ENCODE assay signal across 19 cellular contexts in the genomic region with DNA sequence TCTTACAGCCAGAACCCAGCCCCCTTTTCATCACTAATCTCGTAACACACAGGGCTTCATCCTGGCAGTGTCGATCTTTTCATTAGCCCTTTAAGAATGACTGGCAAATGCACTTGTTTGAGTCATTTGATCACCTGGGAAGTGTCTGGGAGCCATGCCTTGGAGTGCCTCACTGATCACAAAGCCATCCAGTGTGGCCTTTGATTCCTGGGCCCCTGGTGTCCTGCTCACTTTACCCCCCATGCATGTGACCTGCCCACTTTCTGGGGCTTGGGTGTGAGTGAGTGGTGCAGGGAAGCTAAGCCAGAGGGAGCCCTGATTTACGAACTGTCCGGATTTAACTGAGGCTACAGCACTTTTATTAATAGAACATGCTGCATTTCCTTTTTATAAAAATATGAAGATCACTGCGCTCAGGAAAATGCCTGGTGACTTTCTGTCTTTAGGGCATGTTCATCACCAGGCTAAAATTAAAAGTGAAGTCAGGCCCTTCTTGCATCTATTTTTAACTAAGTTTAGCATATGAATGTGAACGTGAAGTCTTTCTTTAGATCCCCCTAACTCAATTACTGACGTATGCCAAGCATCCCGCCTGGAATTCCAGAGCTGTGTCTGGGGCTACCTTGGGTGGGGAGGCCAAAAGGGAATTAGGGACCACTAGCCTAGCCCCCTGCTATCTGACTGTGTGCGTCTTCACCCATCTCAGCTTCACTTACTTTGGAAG. TPM values are rescaled to one million over a fixed set of nuclear protein-coding genes. Genes with fewer than 3 reads are reported as not detected.
DNase-seq lines count a peak whose midpoint lies in the region; TF ChIP-seq lines count a peak whose summit lies in the region.
"Had no signal": no experiment of that assay in that cellular context is flagged by ENCODE, and none has a peak within 500 bp of the region (broad histone marks: within the 10 kb centered on the region; RNA-seq: fewer than 3 reads in every experiment).

No MANE protein-coding gene starts in this region.

- peaks cover 4% of the 10 kb centered on the region for H3K79me2 ChIP-seq in trophoblast cell (ENCODE audit: control insufficient read depth, insufficient read depth, low read length, poor library complexity)

- peak overlapping the region; percentile 73; the same call in 1 of the 2 replicates for H3K27ac ChIP-seq in SJSA1
- H3K27ac ChIP-seq in right atrium auricular region, result peak overlapping the region; percentile 89 to 92
- H3K27ac ChIP-seq in trophoblast cell (ENCODE audit: low read depth, low read length), result no peak overlapping the region
- H3K27ac ChIP-seq: HL-60 had no signal

- no peak overlapping the region for H3K9ac ChIP-seq in trophoblast cell (ENCODE audit: low read length)

- no peak overlapping the region for H4K12ac ChIP-seq in trophoblast cell (ENCODE audit: low read depth, low read length)

- no peak overlapping the region for H2BK120ac ChIP-seq in trophoblast cell (ENCODE audit: insufficient read depth, low read length, poor library complexity)

- no peak overlapping the region for H3K18ac ChIP-seq in trophoblast cell (ENCODE audit: low read length)

- no peak overlapping the region for H3K4me3 Mint-ChIP-seq in progenitor cell of endocrine pancreas (ENCODE audit: low read depth)
- H3K4me3 Mint-ChIP-seq: CD14-positive monocyte, naive B cell had no signal

- no peak for TF ChIP-seq CTCF in right atrium auricular region (IDR thresholded peaks at IDR 0.05)
- no peak for TF ChIP-seq CTCF in progenitor cell of endocrine pancreas (IDR thresholded peaks at IDR 0.05; ENCODE audit: unreplicated experiment)

- no peak overlapping the region for H2BK5ac ChIP-seq in trophoblast cell (ENCODE audit: low read depth, low read length, poor library complexity)

- H3K36me3 ChIP-seq in SJSA1, result peaks cover 13% of the 10 kb centered on the region
- no peaks in the 10 kb centered on the region for H3K36me3 ChIP-seq in right atrium auricular region
- H3K36me3 ChIP-seq in trophoblast cell (ENCODE audit: control insufficient read depth in 1 of 2, insufficient read depth in 2 of 2, low read length in 2 of 2), result no peaks in the 10 kb centered on the region
- H3K36me3 ChIP-seq: thyroid gland had no signal

- peaks cover 45% of the 10 kb centered on the region for H3K4me1 ChIP-seq in SJSA1 (replicated peaks)
- peaks cover 0 to 28% of the 10 kb centered on the region in 2 donors for H3K4me1 ChIP-seq in right atrium auricular region
- peaks cover 9 to 11% of the 10 kb centered on the region in 2 experiments for H3K4me1 ChIP-seq in trophoblast cell (ENCODE audit: control insufficient read depth in 1 of 2, insufficient read depth in 2 of 2, low read length in 2 of 2)

- no peaks in the 10 kb centered on the region for H3K9me3 Mint-ChIP-seq in progenitor cell of endocrine pancreas (ENCODE audit: low read depth)
- H3K9me3 Mint-ChIP-seq: CD14-positive monocyte, naive B cell had no signal

- peaks cover 3% of the 10 kb centered on the region for H3K79me1 ChIP-seq in trophoblast cell (ENCODE audit: low read length)

- no peak overlapping the region for H4K91ac ChIP-seq in trophoblast cell (ENCODE audit: low read depth, low read length)

- no peak overlapping the region for H2AFZ ChIP-seq in trophoblast cell (ENCODE audit: insufficient read depth, low read length, poor library complexity)

- H3K27me3 ChIP-seq in SJSA1 (replicated peaks), result no peaks in the 10 kb centered on the region
- no peaks in the 10 kb centered on the region for H3K27me3 ChIP-seq in right atrium auricular region
- no peaks in the 10 kb centered on the region for H3K27me3 ChIP-seq in trophoblast cell (ENCODE audit: insufficient read depth, low read length)
- H3K27me3 ChIP-seq: thyroid gland had no signal

- H4K8ac ChIP-seq in trophoblast cell (ENCODE audit: low read depth, low read length), result no peak overlapping the region

- H2BK12ac ChIP-seq in trophoblast cell (ENCODE audit: low read length), result no peak overlapping the region

- no peaks in the 10 kb centered on the region for H3K4me1 Mint-ChIP-seq in progenitor cell of endocrine pancreas (ENCODE audit: low read depth)

- no peak overlapping the region for H3K27ac Mint-ChIP-seq in progenitor cell of endocrine pancreas
- H3K27ac Mint-ChIP-seq: CD14-positive monocyte had no signal

- DNase-seq in ELF-1 (ENCODE audit: low read depth, low spot score) (peak; percentile 56), SJSA1 (ENCODE audit: low read depth in 1 of 2, low spot score in 2 of 2) (no peak), right atrium auricular region (ENCODE audit: low spot score) (no peak), trophoblast cell (no peak), progenitor cell of endocrine pancreas (ENCODE audit: low spot score, unreplicated experiment) (no peak), NAMALWA (ENCODE audit: low spot score) (no peak), T-helper 1 cell (no peak), posterior cingulate gyrus (no peak)
- DNase-seq: activated naive CD4-positive, alpha-beta T cell treated with anti-CD3 and anti-CD28 coated beads, Interleukin-2, amount 50 U/mL, for 16 hours; cortex of kidney; KBM-7; MV-4-11; naive B cell; NCI-H2029; NK-92 treated with Interleukin-12 subunit alpha and Interleukin-12 subunit beta, amount 100 ng/mL, for 24 hours; thyroid gland had no signal

- no peak overlapping the region for H3K23ac ChIP-seq in trophoblast cell (ENCODE audit: low read length)

- peaks cover 52% of the 10 kb centered on the region for H3K27me3 Mint-ChIP-seq in progenitor cell of endocrine pancreas

- H3K14ac ChIP-seq in trophoblast cell (ENCODE audit: low read length), result peak overlapping the region; percentile 45

- no peaks in the 10 kb centered on the region for H3K9me3 ChIP-seq in SJSA1 (replicated peaks)
- no peaks in the 10 kb centered on the region for H3K9me3 ChIP-seq in right atrium auricular region
- H3K9me3 ChIP-seq in trophoblast cell (ENCODE audit: insufficient read depth, low read depth, low read length), result no peaks in the 10 kb centered on the region
- H3K9me3 ChIP-seq: thyroid gland had no signal

- no peak overlapping the region for H2AK5ac ChIP-seq in trophoblast cell (ENCODE audit: low read length)

- H3K36me3 Mint-ChIP-seq in progenitor cell of endocrine pancreas (ENCODE audit: insufficient read depth), result no peaks in the 10 kb centered on the region
- H3K36me3 Mint-ChIP-seq: CD14-positive monocyte, naive B cell had no signal

- no peak overlapping the region for H3K4me2 ChIP-seq in trophoblast cell (ENCODE audit: low read length)

- H3K4me3 ChIP-seq in SJSA1 (no peak overlapping the region), right atrium auricular region (no peak overlapping the region), trophoblast cell (ENCODE audit: low read depth, low read length) (no peak overlapping the region)
- H3K4me3 ChIP-seq: thyroid gland had no signal

- H3K4ac ChIP-seq in trophoblast cell (ENCODE audit: low read depth, low read length), result no peak overlapping the region

- WGBS in trophoblast cell (ENCODE audit: extremely low coverage, insufficient coverage, insufficient read length), result no CpG with 5 or more reads among the region's 9 CpGs

- intact Hi-C loops in posterior cingulate gyrus (cut with DNase I), result no loop called here

RNA-seq across cellular contexts. Expression of a gene that starts 23.6 kb away (rescaled TPM):
- total RNA-seq in SJSA1 (2014; rRNA removed; shearing (Covaris generic)), result 16.5 and 17.0 TPM in 2 replicates
- 10 to 100 TPM; 51.7 to 59.9 TPM for total RNA-seq in right atrium auricular region
- polyA plus RNA-seq in trophoblast cell (2013), result 0.27 and 0.54 TPM in 2 replicates
- total RNA-seq in progenitor cell of endocrine pancreas, result 1.5 and 2.7 TPM in 2 replicates
- total RNA-seq: endothelial cell of umbilical vein had no signal
- polyA plus RNA-seq: CD14-positive monocyte had no signal
